In genomic region chr11:74948898-74949747, GRCh38 we compare ENCODE assay signal across 8 cellular contexts. TPM values are rescaled to one million over a fixed set of nuclear protein-coding genes. Genes with fewer than 3 reads are reported as not detected.
DNase-seq lines count a peak whose midpoint lies in the region; ATAC-seq and TF ChIP-seq lines count a peak whose summit lies in the region.

TSS of gene SPCS2 (plus strand) at chr11:74949266. CDS start at chr11:74949286, 20 bp downstream.
TSS of gene XRRA1 (minus strand) at chr11:74949091. CDS start at chr11:74940878, 8,213 bp downstream.

- H3K9me3 ChIP-seq in smooth muscle cell (replicated peaks; ENCODE audit: low read depth) = no peaks in the 10 kb centered on the region

- H3K4me2 ChIP-seq in smooth muscle cell = peak within 1 kb of the TSS; percentile 97

- POLR2A ChIA-PET in WTC11 (lab: Charles Lee) = interaction anchor here (0.6 to 2.0 kb wide), 3 partner anchors 19 to 628 kb away, joined by 3 to 8 read pairs (median 3); partner anchors contain the start of gene NEU3

- no peaks in the 10 kb centered on the region for H3K9me3 Mint-ChIP-seq in WTC11

- peaks cover 17% of the 10 kb centered on the region for H3K4me1 Mint-ChIP-seq in WTC11

- in situ Hi-C loops in ACHN (cut with HindIII; ENCODE audit: low pct_ligation_motif_present, low pct_unique_long_range_greater_than_20kb, low sequenced_read_pairs) = no loop called here

- CTCF ChIA-PET in WTC11 (lab: Charles Lee) = interaction anchor here (1.0 to 2.1 kb wide), 4 partner anchors 18 to 74 kb away, joined by 3 to 7 read pairs (median 6); no protein-coding TSS in a partner anchor

- H3K79me2 ChIP-seq in smooth muscle cell (ENCODE audit: low read depth) = peaks cover 56% of the 10 kb centered on the region

- WGBS in smooth muscle cell (ENCODE audit: low lambda C conversion rate) = 1% methylated on average over 65 of the region's 66 CpGs

- H3F3A ChIP-seq in smooth muscle cell (ENCODE audit: low read depth) = no peaks in the 10 kb centered on the region

- peaks cover 19% of the 10 kb centered on the region for H3K4me1 ChIP-seq in smooth muscle cell (ENCODE audit: low read depth)

- peak within 1 kb of the TSS; percentile 96 for H3K4me3 ChIP-seq in smooth muscle cell

- H3K27me3 Mint-ChIP-seq in WTC11 (ENCODE audit: low read depth) = no peaks in the 10 kb centered on the region

- peak within 1 kb of the TSS; percentile 98 for H3K27ac Mint-ChIP-seq in WTC11

- H3K9ac ChIP-seq in smooth muscle cell (ENCODE audit: low read depth) = peak within 1 kb of the TSS; percentile 97

- no peaks in the 10 kb centered on the region for H3K36me3 ChIP-seq in smooth muscle cell (ENCODE audit: low read depth)

- peak; percentile 88 for ATAC-seq in GM18873 (IDR thresholded peaks at IDR 0.05; ENCODE audit: low FRiP score, unreplicated experiment)
- ATAC-seq in HG03139 (IDR thresholded peaks at IDR 0.05; ENCODE audit: unreplicated experiment) = peak; percentile 96
- peak; percentile 97 for ATAC-seq in WTC11

- H3K27me3 ChIP-seq in smooth muscle cell (ENCODE audit: low read depth) = no peaks in the 10 kb centered on the region

- no peak for TF ChIP-seq CTCF in WTC11 (IDR thresholded peaks at IDR 0.05)
- TF ChIP-seq CTCF in smooth muscle cell (IDR thresholded peaks at IDR 0.05; ENCODE audit: borderline replicate concordance, insufficient read depth, poor library complexity, severe bottlenecking) = no peak

- H3K36me3 Mint-ChIP-seq in WTC11 = peaks cover 7% of the 10 kb centered on the region; the same call in 1 of the 2 replicates

- H3K4me3 Mint-ChIP-seq in WTC11 = peak within 1 kb of the TSS; percentile 99

- DNase-seq in ACHN (peak; percentile 97), NCI-H2227 (lab: John Stamatoyannopoulos, UW; ENCODE audit: unreplicated experiment) (peak; percentile 98), WTC11 (ENCODE audit: low spot score) (peak; percentile 98), caudate nucleus (lab: John Stamatoyannopoulos, UW) (peak; percentile 58 to 99 (median 97)), iPS-NIHi7 (ENCODE audit: extremely low spot score) (peak; percentile 99), smooth muscle cell (lab: John Stamatoyannopoulos, UW; ENCODE audit: unreplicated experiment) (peak; percentile 86)

- H2AFZ ChIP-seq in smooth muscle cell (ENCODE audit: low read depth) = peak within 1 kb of the TSS; percentile 99

- H3K27ac ChIP-seq in caudate nucleus (ENCODE audit: low read depth, low read length) (peak within 1 kb of the TSS; percentile 55), smooth muscle cell (ENCODE audit: low read depth) (peak within 1 kb of the TSS; percentile 90)

- peaks cover 42% of the 10 kb centered on the region for H4K20me1 ChIP-seq in smooth muscle cell (ENCODE audit: low read depth)

TF ChIP-seq in WTC11, 78 proteins besides CTCF, POLR2A, EP300 and RAD21 (continues in another document):
- peak; percentile 74; the same call in 1 of the 2 replicates for TF ChIP-seq ZNF281 (CRISPR knock-in tag; IDR thresholded peaks at IDR 0.05)
- TF ChIP-seq USF1 (CRISPR knock-in tag; IDR thresholded peaks at IDR 0.05) = peak; percentile 97
- TF ChIP-seq ZNF263 (CRISPR knock-in tag; IDR thresholded peaks at IDR 0.05; ENCODE audit: low read depth) = no peak
- TF ChIP-seq ZNF423 (CRISPR knock-in tag; IDR thresholded peaks at IDR 0.05) = no peak
- no peak for TF ChIP-seq ATF2 (CRISPR knock-in tag; IDR thresholded peaks at IDR 0.05; ENCODE audit: borderline replicate concordance, low read depth)
- TF ChIP-seq E2F1 (CRISPR knock-in tag; IDR thresholded peaks at IDR 0.05) = no peak
- peak; percentile 87; the same call in 1 of the 2 replicates for TF ChIP-seq ETV6 (CRISPR knock-in tag; IDR thresholded peaks at IDR 0.05)
- no peak for TF ChIP-seq SMAD4 (CRISPR knock-in tag; IDR thresholded peaks at IDR 0.05)
- no peak for TF ChIP-seq PRDM15 (CRISPR knock-in tag; IDR thresholded peaks at IDR 0.05)
- TF ChIP-seq RORB (CRISPR knock-in tag; IDR thresholded peaks at IDR 0.05) = no peak
- TF ChIP-seq NR2C2 (CRISPR knock-in tag; IDR thresholded peaks at IDR 0.05) = no peak

RNA-seq across cellular contexts. Expression of gene SPCS2, which starts in this region (rescaled TPM):
- total RNA-seq in WTC11 (2021) (116 to 132 TPM (median 116 TPM) in 3 replicates), smooth muscle cell (49.9 and 55.3 TPM in 2 replicates)
- polyA plus RNA-seq in smooth muscle cell = 325 and 345 TPM in 2 replicates

RNA-seq across cellular contexts. Expression of gene XRRA1, which starts in this region (rescaled TPM):
- total RNA-seq in WTC11 (2021) (10.0 to 12.2 TPM (median 10.4 TPM) in 3 replicates), smooth muscle cell (3.8 and 9.1 TPM in 2 replicates)
- polyA plus RNA-seq in smooth muscle cell = 7.3 and 9.4 TPM in 2 replicates

Comparison
In these comparisons a context has a peak if more than half of its experiments do, and no peak if none do; other contexts are left out.
1. Peak in every context shown above with its lines: DNase-seq, ATAC-seq, H3K4me3 ChIP-seq and H3K27ac ChIP-seq.